In the genomic region with DNA sequence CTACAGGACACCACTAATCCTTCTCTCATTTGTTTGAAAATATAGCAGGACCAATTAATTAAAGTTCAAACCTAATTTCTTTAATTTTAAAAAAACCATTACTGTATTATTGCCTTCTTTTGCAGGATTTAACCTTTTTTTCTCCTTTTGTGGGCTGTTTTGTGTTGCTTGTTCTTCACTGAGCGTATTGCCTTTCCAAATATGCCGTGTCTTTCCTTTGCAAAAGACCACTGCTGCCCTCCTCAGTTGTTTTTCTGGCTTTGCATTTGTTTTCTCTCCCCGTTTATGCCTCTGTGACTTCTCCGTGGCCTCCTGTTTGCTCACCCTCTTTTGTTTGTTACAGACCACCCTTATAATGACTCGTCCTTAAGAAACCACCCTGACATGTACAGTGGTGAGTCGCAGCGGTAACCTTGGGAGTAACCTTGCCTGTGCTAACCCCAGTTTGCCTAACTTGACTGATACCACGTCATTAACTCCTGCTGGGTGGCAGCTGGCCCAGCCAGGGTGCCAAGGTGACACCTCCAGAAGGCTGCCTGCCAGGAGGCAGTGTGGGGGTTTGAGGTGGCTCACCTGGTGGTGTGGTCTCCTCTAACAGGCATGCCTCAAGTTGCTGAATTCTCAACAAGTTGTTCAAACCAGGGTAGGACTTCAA, we compare ENCODE assay signal across 20 cellular contexts.
DNase-seq lines count a peak whose midpoint lies in the region; ATAC-seq and TF ChIP-seq lines count a peak whose summit lies in the region.
"Had no signal": no experiment of that assay in that cellular context is flagged by ENCODE, and none has a peak within 500 bp of the region (broad histone marks: within the 10 kb centered on the region; RNA-seq: fewer than 3 reads in every experiment).

No MANE protein-coding gene starts in this region.

- no peak for ATAC-seq in activated CD4-positive, alpha-beta T cell treated with anti-CD3 and anti-CD28 coated beads for 36 hours
- ATAC-seq in left ventricle myocardium superior = peak; percentile 23
- no peak for ATAC-seq in stimulated activated memory B cell treated with anti-CD40 and anti-IgM and Interleukin-4, amounts not matched to agents 10 μg/mL and 1 μg/mL and 100 μg/mL, for 72 hours
- ATAC-seq: Panc1, T-cell had no signal

- no peaks in the 10 kb centered on the region for H3K79me2 ChIP-seq in OCI-LY1 (ENCODE audit: insufficient read depth, low read length)

- H3K4me1 Mint-ChIP-seq in activated CD4-positive, alpha-beta T cell treated with anti-CD3 and anti-CD28 coated beads for 36 hours = no peaks in the 10 kb centered on the region
- H3K4me1 Mint-ChIP-seq in activated CD4-positive, alpha-beta T cell treated with anti-CD3 and anti-CD28 coated beads, Interleukin-2, amount 10 ng/mL, durations not matched to agents 24 days and 14 days = no peaks in the 10 kb centered on the region
- peaks cover 32% of the 10 kb centered on the region for H3K4me1 Mint-ChIP-seq in stimulated activated memory B cell treated with anti-CD40 and anti-IgM and Interleukin-4, amounts not matched to agents 10 μg/mL and 1 μg/mL and 100 μg/mL, for 72 hours
- H3K4me1 Mint-ChIP-seq: T-cell had no signal

- peaks cover 19% of the 10 kb centered on the region for H3K27me3 Mint-ChIP-seq in activated CD4-positive, alpha-beta T cell treated with anti-CD3 and anti-CD28 coated beads for 36 hours
- peaks cover 30% of the 10 kb centered on the region for H3K27me3 Mint-ChIP-seq in activated CD4-positive, alpha-beta T cell treated with anti-CD3 and anti-CD28 coated beads, Interleukin-2, amount 10 ng/mL, durations not matched to agents 24 days and 14 days
- peaks cover 18% of the 10 kb centered on the region for H3K27me3 Mint-ChIP-seq in stimulated activated memory B cell treated with anti-CD40 and anti-IgM and Interleukin-4, amounts not matched to agents 10 μg/mL and 1 μg/mL and 100 μg/mL, for 72 hours

- POLR2A ChIA-PET in activated CD4-positive, alpha-beta T cell treated with anti-CD3 and anti-CD28 coated beads for 36 hours (lab: Charles Lee) = no interaction called here

- peak overlapping the region; percentile 35 for H3K27ac Mint-ChIP-seq in activated CD4-positive, alpha-beta T cell treated with anti-CD3 and anti-CD28 coated beads for 36 hours
- no peak overlapping the region for H3K27ac Mint-ChIP-seq in activated CD4-positive, alpha-beta T cell treated with anti-CD3 and anti-CD28 coated beads, Interleukin-2, amount 10 ng/mL, durations not matched to agents 24 days and 14 days
- peak overlapping the region; percentile 58 for H3K27ac Mint-ChIP-seq in stimulated activated memory B cell treated with anti-CD40 and anti-IgM and Interleukin-4, amounts not matched to agents 10 μg/mL and 1 μg/mL and 100 μg/mL, for 72 hours
- H3K27ac Mint-ChIP-seq: IgD-negative memory B cell, T-cell had no signal

- TF ChIP-seq CTCF in OCI-LY1 (IDR thresholded peaks at IDR 0.05; ENCODE audit: low read length) = no peak

- DNase-seq in activated CD4-positive, alpha-beta T cell treated with anti-CD3 and anti-CD28 coated beads for 36 hours = no peak
- DNase-seq in activated CD4-positive, alpha-beta T cell treated with anti-CD3 and anti-CD28 coated beads, Interleukin-2, amount 10 ng/mL, durations not matched to agents 24 days and 14 days = no peak
- DNase-seq in left ventricle myocardium superior = peak; percentile 57
- no peak for DNase-seq in AG20443 (ENCODE audit: low spot score)
- DNase-seq in SHP77 (lab: John Stamatoyannopoulos, UW) = no peak
- no peak for DNase-seq in NK-92 treated with Interleukin-12 subunit alpha and Interleukin-12 subunit beta, amount 100 ng/mL, for 24 hours (lab: John Stamatoyannopoulos, UW)
- DNase-seq: ACHN; activated B cell treated with CpG ODN at 0.5 μM for 24 hours; activated gamma-delta T cell treated with Interleukin-2 at 50 U/mL for 16 hours; aorta; NCI-H1092 treated with DMSO at 0.1 percent for 48 hours; NCI-H510A; ovary; stimulated activated naive CD4-positive, alpha-beta T cell; T-cell had no signal

- no peaks in the 10 kb centered on the region for H3K9me2 ChIP-seq in OCI-LY1 (ENCODE audit: low read depth, low read length)

- no peaks in the 10 kb centered on the region for H4K20me1 ChIP-seq in OCI-LY1 (ENCODE audit: insufficient read depth, low read length)

- intact Hi-C loops in activated CD4-positive, alpha-beta T cell treated with anti-CD3 and anti-CD28 coated beads for 36 hours (cut with DNase I, micrococcal nuclease) = no loop called here
- intact Hi-C loops in activated CD4-positive, alpha-beta T cell treated with anti-CD3 and anti-CD28 coated beads, Interleukin-2, amount 10 ng/mL, durations not matched to agents 24 days and 14 days (cut with micrococcal nuclease) = no loop called here
- intact Hi-C loops in left ventricle myocardium superior (cut with micrococcal nuclease) = no loop called here

- H3K9ac ChIP-seq in OCI-LY1 (ENCODE audit: low read length) = no peak overlapping the region

- no peak overlapping the region for H2AFZ ChIP-seq in OCI-LY1 (ENCODE audit: low read length)

- CTCF ChIA-PET in activated CD4-positive, alpha-beta T cell treated with anti-CD3 and anti-CD28 coated beads for 36 hours (lab: Charles Lee) = interaction anchor here (0.7 to 1.6 kb wide), 3 partner anchors 20 to 1077 kb away, joined by 3 to 4 read pairs (median 3); no protein-coding TSS in a partner anchor

- H3K9me3 Mint-ChIP-seq in activated CD4-positive, alpha-beta T cell treated with anti-CD3 and anti-CD28 coated beads for 36 hours (ENCODE audit: low read depth) = no peaks in the 10 kb centered on the region
- H3K9me3 Mint-ChIP-seq in activated CD4-positive, alpha-beta T cell treated with anti-CD3 and anti-CD28 coated beads, Interleukin-2, amount 10 ng/mL, durations not matched to agents 24 days and 14 days = no peaks in the 10 kb centered on the region
- H3K9me3 Mint-ChIP-seq in stimulated activated memory B cell treated with anti-CD40 and anti-IgM and Interleukin-4, amounts not matched to agents 10 μg/mL and 1 μg/mL and 100 μg/mL, for 72 hours = no peaks in the 10 kb centered on the region
- H3K9me3 Mint-ChIP-seq: activated B cell treated with CpG ODN at 0.5 μM for 24 hours, IgD-negative memory B cell, T-cell had no signal

- H3K4me3 Mint-ChIP-seq in activated CD4-positive, alpha-beta T cell treated with anti-CD3 and anti-CD28 coated beads for 36 hours = no peak overlapping the region
- no peak overlapping the region for H3K4me3 Mint-ChIP-seq in activated CD4-positive, alpha-beta T cell treated with anti-CD3 and anti-CD28 coated beads, Interleukin-2, amount 10 ng/mL, durations not matched to agents 24 days and 14 days
- no peak overlapping the region for H3K4me3 Mint-ChIP-seq in stimulated activated memory B cell treated with anti-CD40 and anti-IgM and Interleukin-4, amounts not matched to agents 10 μg/mL and 1 μg/mL and 100 μg/mL, for 72 hours
- H3K4me3 Mint-ChIP-seq: T-cell had no signal

- no peaks in the 10 kb centered on the region for H3F3A ChIP-seq in OCI-LY1 (ENCODE audit: insufficient read depth, low read length)

- H3K4me2 ChIP-seq in OCI-LY1 (ENCODE audit: low read length) = peak overlapping the region; percentile 26; the same call in 1 of the 2 replicates
- H3K4me2 ChIP-seq: smooth muscle cell had no signal

- no peaks in the 10 kb centered on the region for H3K36me3 Mint-ChIP-seq in activated CD4-positive, alpha-beta T cell treated with anti-CD3 and anti-CD28 coated beads for 36 hours (ENCODE audit: low read depth)
- H3K36me3 Mint-ChIP-seq in activated CD4-positive, alpha-beta T cell treated with anti-CD3 and anti-CD28 coated beads, Interleukin-2, amount 10 ng/mL, durations not matched to agents 24 days and 14 days (ENCODE audit: low read depth) = no peaks in the 10 kb centered on the region
- no peaks in the 10 kb centered on the region for H3K36me3 Mint-ChIP-seq in stimulated activated memory B cell treated with anti-CD40 and anti-IgM and Interleukin-4, amounts not matched to agents 10 μg/mL and 1 μg/mL and 100 μg/mL, for 72 hours
- H3K36me3 Mint-ChIP-seq: T-cell had no signal

- no peak overlapping the region for H3K4me3 ChIP-seq in OCI-LY1 (ENCODE audit: low read depth, low read length, poor library complexity, severe bottlenecking)
- H3K4me3 ChIP-seq: ovary, smooth muscle cell had no signal

- no peaks in the 10 kb centered on the region for H3K27me3 ChIP-seq in OCI-LY1 (ENCODE audit: insufficient read depth, low read length)
- H3K27me3 ChIP-seq: ovary had no signal

- H3K27ac ChIP-seq in OCI-LY1 (ENCODE audit: low read depth, low read length, poor library complexity, severe bottlenecking) = no peak overlapping the region
- H3K27ac ChIP-seq: ovary had no signal

- H3K36me3 ChIP-seq in OCI-LY1 (ENCODE audit: insufficient read depth, low read length) = no peaks in the 10 kb centered on the region
- H3K36me3 ChIP-seq: ovary had no signal

- peaks cover 17% of the 10 kb centered on the region for H3K4me1 ChIP-seq in OCI-LY1 (ENCODE audit: insufficient read depth, low read length, severe bottlenecking)

- H3K9me3 ChIP-seq in OCI-LY1 (ENCODE audit: low read length) = no peaks in the 10 kb centered on the region
- H3K9me3 ChIP-seq: ovary had no signal
